In the genomic region with DNA sequence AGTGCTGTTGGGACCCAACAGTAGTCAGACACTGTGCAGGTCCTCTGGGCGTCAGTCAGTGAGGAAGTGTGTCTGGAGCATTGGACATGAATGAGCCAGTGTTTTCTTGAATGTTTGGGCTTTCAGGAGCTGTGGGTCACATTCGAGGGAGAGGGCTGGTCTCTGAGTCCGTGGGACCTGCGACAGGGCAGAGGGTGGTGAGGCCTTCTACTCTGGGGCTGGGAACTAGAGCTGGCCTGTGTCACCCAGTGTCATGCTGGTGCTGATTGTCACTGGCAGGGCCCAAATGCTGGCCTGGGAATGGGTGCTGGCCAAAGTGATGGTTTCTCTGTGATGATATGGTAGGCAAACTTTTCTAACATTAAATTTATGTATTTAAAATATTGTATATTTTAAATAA, we compare ENCODE assay signal across 22 cellular contexts. TPM values are rescaled to one million over a fixed set of nuclear protein-coding genes. Genes with fewer than 3 reads are reported as not detected.
DNase-seq lines count a peak whose midpoint lies in the region; ATAC-seq and TF ChIP-seq lines count a peak whose summit lies in the region.
"Had no signal": no experiment of that assay in that cellular context is flagged by ENCODE, and none has a peak within 500 bp of the region (broad histone marks: within the 10 kb centered on the region; RNA-seq: fewer than 3 reads in every experiment).

No MANE protein-coding gene starts in this region.

- CTCF ChIA-PET in activated CD8-positive, alpha-beta memory T cell treated with anti-CD3 and anti-CD28 coated beads, Interleukin-2, amount 10 ng/mL, durations not matched to agents 7 days and 5 days (lab: Charles Lee): interaction anchor here (1.2 kb wide), 1 partner anchor 84 kb away, joined by 3 read pairs; no protein-coding TSS in a partner anchor
- CTCF ChIA-PET in WTC11 (lab: Charles Lee): no interaction called here

- H3K9me3 ChIP-seq in tibial artery: no peaks in the 10 kb centered on the region
- H3K9me3 ChIP-seq: BLaER1 treated with 17β-estradiol and CSF1 and Interleukin-3, amounts not matched to agents 10 nM and 100 nM; Caco-2; HAP-1; Peyer's patch; SJCRH30 had no signal

- peak overlapping the region; percentile 47 for H3K27ac Mint-ChIP-seq in activated CD8-positive, alpha-beta memory T cell treated with anti-CD3 and anti-CD28 coated beads, Interleukin-2, amount 10 ng/mL, durations not matched to agents 7 days and 5 days
- no peak overlapping the region for H3K27ac Mint-ChIP-seq in WTC11
- H3K27ac Mint-ChIP-seq: GM23338 had no signal

- no peaks in the 10 kb centered on the region for H3K9me3 Mint-ChIP-seq in activated CD8-positive, alpha-beta memory T cell treated with anti-CD3 and anti-CD28 coated beads, Interleukin-2, amount 10 ng/mL, durations not matched to agents 7 days and 5 days (ENCODE audit: low read depth)
- H3K9me3 Mint-ChIP-seq in WTC11: no peaks in the 10 kb centered on the region
- H3K9me3 Mint-ChIP-seq: CD4-positive, alpha-beta memory T cell; GM23338 had no signal

- no peak for DNase-seq in activated CD8-positive, alpha-beta memory T cell treated with anti-CD3 and anti-CD28 coated beads, Interleukin-2, amount 10 ng/mL, durations not matched to agents 7 days and 5 days
- DNase-seq in activated CD8-positive, alpha-beta memory T cell treated with anti-CD3 and anti-CD28 coated beads, Interleukin-2, amount 50 U/mL, for 4 hours: no peak
- DNase-seq in WTC11 (ENCODE audit: low spot score): no peak
- DNase-seq in mesenteric fat pad (ENCODE audit: low spot score): peak; percentile 51
- no peak for DNase-seq in tibial artery
- no peak for DNase-seq in DMS53 treated with DMSO at 0.1 percent for 48 hours (lab: John Stamatoyannopoulos, UW; ENCODE audit: unreplicated experiment)
- DNase-seq: 8988T; Caco-2; CD4-positive, alpha-beta memory T cell; NCI-H1105; NCI-H146; NCI-H2029; NCI-H226; NCI-H524; NCI-H774; Peyer's patch; SJCRH30 had no signal

- H3K27me3 ChIP-seq in tibial artery: no peaks in the 10 kb centered on the region
- H3K27me3 ChIP-seq: BLaER1 treated with 17β-estradiol and CSF1 and Interleukin-3, amounts not matched to agents 10 nM and 100 nM; Peyer's patch; SJCRH30 had no signal

- peaks cover 3% of the 10 kb centered on the region for H3K4me1 Mint-ChIP-seq in activated CD8-positive, alpha-beta memory T cell treated with anti-CD3 and anti-CD28 coated beads, Interleukin-2, amount 10 ng/mL, durations not matched to agents 7 days and 5 days
- no peaks in the 10 kb centered on the region for H3K4me1 Mint-ChIP-seq in WTC11
- H3K4me1 Mint-ChIP-seq: GM23338 had no signal

- H3K27me3 Mint-ChIP-seq in activated CD8-positive, alpha-beta memory T cell treated with anti-CD3 and anti-CD28 coated beads, Interleukin-2, amount 10 ng/mL, durations not matched to agents 7 days and 5 days: no peaks in the 10 kb centered on the region
- H3K27me3 Mint-ChIP-seq in WTC11 (ENCODE audit: low read depth): no peaks in the 10 kb centered on the region
- H3K27me3 Mint-ChIP-seq: CD4-positive, alpha-beta memory T cell had no signal

- ATAC-seq in activated CD8-positive, alpha-beta memory T cell treated with anti-CD3 and anti-CD28 coated beads, Interleukin-2, amount 10 ng/mL, durations not matched to agents 7 days and 5 days: no peak
- ATAC-seq in WTC11 (no peak), HG02938 (IDR thresholded peaks at IDR 0.05; ENCODE audit: unreplicated experiment) (no peak)
- ATAC-seq: GM23338 had no signal

- no peak for TF ChIP-seq CTCF in WTC11 (IDR thresholded peaks at IDR 0.05)
- TF ChIP-seq CTCF in tibial artery (IDR thresholded peaks at IDR 0.05): no peak

- H3K4me1 ChIP-seq in tibial artery: peaks cover 0 to 15% (median 2%) of the 10 kb centered on the region in 4 donors
- H3K4me1 ChIP-seq: BLaER1 treated with 17β-estradiol and CSF1 and Interleukin-3, amounts not matched to agents 10 nM and 100 nM; Caco-2; HAP-1; Peyer's patch; SJCRH30 had no signal

- H3K36me3 ChIP-seq in tibial artery: peaks cover 52 to 97% (median 84%) of the 10 kb centered on the region in 3 donors

- H3K4me3 ChIP-seq in tibial artery: no peak overlapping the region
- H3K4me3 ChIP-seq: BLaER1 treated with 17β-estradiol and CSF1 and Interleukin-3, amounts not matched to agents 10 nM and 100 nM; GM23338; HAP-1; Peyer's patch; SJCRH30 had no signal

- H3K36me3 Mint-ChIP-seq in activated CD8-positive, alpha-beta memory T cell treated with anti-CD3 and anti-CD28 coated beads, Interleukin-2, amount 10 ng/mL, durations not matched to agents 7 days and 5 days: peaks cover 61% of the 10 kb centered on the region
- H3K36me3 Mint-ChIP-seq in WTC11: peaks cover 82% of the 10 kb centered on the region

- POLR2A ChIA-PET in WTC11 (lab: Charles Lee): no interaction called here

- H3K27ac ChIP-seq in tibial artery: peak overlapping the region; percentile 5 to 12
- H3K27ac ChIP-seq: BLaER1 treated with 17β-estradiol and CSF1 and Interleukin-3, amounts not matched to agents 10 nM and 100 nM; KMS-11; Peyer's patch; SJCRH30 had no signal

- intact Hi-C loops in tibial artery (cut with DNase I; ENCODE audit: low total_unique reads): no loop called here

- no peak overlapping the region for H3K4me3 Mint-ChIP-seq in activated CD8-positive, alpha-beta memory T cell treated with anti-CD3 and anti-CD28 coated beads, Interleukin-2, amount 10 ng/mL, durations not matched to agents 7 days and 5 days
- H3K4me3 Mint-ChIP-seq in WTC11: no peak overlapping the region
- H3K4me3 Mint-ChIP-seq: CD4-positive, alpha-beta memory T cell; GM23338 had no signal

TF ChIP-seq in WTC11, 78 proteins besides CTCF, POLR2A, EP300 and RAD21:
- TF ChIP-seq, protein P1, sequence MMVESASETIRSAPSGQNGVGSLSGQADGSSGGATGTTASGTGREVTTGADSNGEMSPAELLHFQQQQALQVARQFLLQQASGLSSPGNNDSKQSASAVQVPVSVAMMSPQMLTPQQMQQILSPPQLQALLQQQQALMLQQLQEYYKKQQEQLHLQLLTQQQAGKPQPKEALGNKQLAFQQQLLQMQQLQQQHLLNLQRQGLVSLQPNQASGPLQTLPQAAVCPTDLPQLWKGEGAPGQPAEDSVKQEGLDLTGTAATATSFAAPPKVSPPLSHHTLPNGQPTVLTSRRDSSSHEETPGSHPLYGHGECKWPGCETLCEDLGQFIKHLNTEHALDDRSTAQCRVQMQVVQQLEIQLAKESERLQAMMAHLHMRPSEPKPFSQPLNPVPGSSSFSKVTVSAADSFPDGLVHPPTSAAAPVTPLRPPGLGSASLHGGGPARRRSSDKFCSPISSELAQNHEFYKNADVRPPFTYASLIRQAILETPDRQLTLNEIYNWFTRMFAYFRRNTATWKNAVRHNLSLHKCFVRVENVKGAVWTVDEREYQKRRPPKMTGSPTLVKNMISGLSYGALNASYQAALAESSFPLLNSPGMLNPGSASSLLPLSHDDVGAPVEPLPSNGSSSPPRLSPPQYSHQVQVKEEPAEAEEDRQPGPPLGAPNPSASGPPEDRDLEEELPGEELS (CRISPR knock-in tag; IDR thresholded peaks at IDR 0.05): no peak
- 0 out of 2 replicates have a peak, but pooled peaks have one; percentile 6 for TF ChIP-seq HMGA2 (CRISPR knock-in tag; IDR thresholded peaks at IDR 0.05)
- TF ChIP-seq ZNF671 (CRISPR knock-in tag; IDR thresholded peaks at IDR 0.05): no peak

RNA-seq across cellular contexts. Expression of a gene that starts 10.3 kb away (rescaled TPM):
- total RNA-seq in activated CD8-positive, alpha-beta memory T cell treated with anti-CD3 and anti-CD28 coated beads, Interleukin-2, amount 10 ng/mL, durations not matched to agents 7 days and 5 days: 10 to 100 TPM; 35.5 to 43.0 TPM
- 31.4 to 39.6 TPM (median 38.8 TPM) in 3 replicates for total RNA-seq in WTC11 (2021)
- 35.7 TPM for total RNA-seq in mesenteric fat pad

RNA-seq across cellular contexts. Expression of a gene that starts 30.8 kb away (rescaled TPM):
- total RNA-seq in activated CD8-positive, alpha-beta memory T cell treated with anti-CD3 and anti-CD28 coated beads, Interleukin-2, amount 10 ng/mL, durations not matched to agents 7 days and 5 days: 1 to 10 TPM; 9.7 TPM
- total RNA-seq in WTC11 (2021): 13.2 to 16.7 TPM (median 13.6 TPM) in 3 replicates
- total RNA-seq in mesenteric fat pad: 5.6 TPM
